11 cellular contexts compared by ENCODE assay signal in the genomic region with DNA sequence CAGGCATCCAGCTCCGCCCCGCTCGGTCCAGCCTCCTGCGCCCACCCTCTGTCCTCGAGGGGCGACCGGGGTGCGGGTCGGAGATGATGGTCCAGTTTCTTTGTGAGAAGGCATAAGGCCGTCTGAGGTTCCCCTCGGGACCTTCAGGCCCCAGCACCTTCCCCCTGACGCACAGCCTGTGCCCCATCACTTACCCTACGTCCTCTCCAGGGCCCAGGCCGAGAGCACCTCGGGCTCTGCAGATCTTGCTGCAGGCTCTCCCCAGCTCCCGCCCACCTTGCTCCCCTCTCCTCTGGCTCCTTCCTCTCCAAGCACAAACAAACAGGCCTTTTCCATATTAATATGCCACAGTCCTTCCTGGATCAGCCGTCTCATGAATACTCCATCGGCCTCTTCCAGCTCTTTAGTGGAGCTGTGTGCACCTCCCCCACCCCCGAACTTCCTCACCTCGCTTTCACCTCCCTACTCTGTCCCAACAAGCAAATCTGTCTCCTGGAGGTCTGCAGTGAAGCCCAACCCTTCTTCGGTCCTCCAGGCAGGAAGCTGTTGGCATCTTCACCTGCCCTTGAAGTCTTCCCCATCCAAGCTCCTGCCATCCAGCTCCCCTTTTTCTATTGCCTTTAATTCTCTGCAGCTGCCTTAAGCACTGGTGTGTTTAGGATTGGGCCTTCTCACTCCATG. TPM values are rescaled to one million over a fixed set of nuclear protein-coding genes. Genes with fewer than 3 reads are reported as not detected.
DNase-seq lines count a peak whose midpoint lies in the region; ATAC-seq and TF ChIP-seq lines count a peak whose summit lies in the region.
"Had no signal": no experiment of that assay in that cellular context is flagged by ENCODE, and none has a peak within 500 bp of the region (broad histone marks: within the 10 kb centered on the region; RNA-seq: fewer than 3 reads in every experiment).

No MANE protein-coding gene starts in this region.

- no peak overlapping the region for H4K5ac ChIP-seq in mesendoderm (ENCODE audit: low read length)

- no peak for TF ChIP-seq EP300 in upper lobe of left lung (IDR thresholded peaks at IDR 0.05)

- no peak for TF ChIP-seq CTCF in heart right ventricle (IDR thresholded peaks at IDR 0.05)
- TF ChIP-seq CTCF in upper lobe of left lung (IDR thresholded peaks at IDR 0.05) = no peak

- H3K9ac ChIP-seq in mesendoderm (ENCODE audit: low read length) = peak overlapping the region; percentile 23

- no peak overlapping the region for H3K23ac ChIP-seq in mesendoderm (ENCODE audit: low read length)

- H3K4me3 Mint-ChIP-seq in activated naive CD8-positive, alpha-beta T cell treated with anti-CD3 and anti-CD28 coated beads, Interleukin-2, amount 10 ng/mL, durations not matched to agents 7 days and 5 days = peak overlapping the region; percentile 17

- 17 to 29% methylated on average over 21 of the region's 21 CpGs for WGBS in heart right ventricle, 2 donors
- WGBS in mesendoderm (ENCODE audit: extremely low coverage, insufficient coverage, low lambda C conversion rate) = no CpG with 5 or more reads among the region's 21 CpGs
- 30 to 45% methylated on average over 11 to 21 of the region's 21 CpGs for WGBS in upper lobe of left lung, 2 donors

- no peaks in the 10 kb centered on the region for H3K36me3 Mint-ChIP-seq in activated naive CD8-positive, alpha-beta T cell treated with anti-CD3 and anti-CD28 coated beads, Interleukin-2, amount 10 ng/mL, durations not matched to agents 7 days and 5 days

- peaks cover 27% of the 10 kb centered on the region for H3K4me1 Mint-ChIP-seq in activated naive CD8-positive, alpha-beta T cell treated with anti-CD3 and anti-CD28 coated beads, Interleukin-2, amount 10 ng/mL, durations not matched to agents 7 days and 5 days

- H3K9me3 ChIP-seq in heart right ventricle (no peaks in the 10 kb centered on the region), upper lobe of left lung (no peaks in the 10 kb centered on the region)

- no peak overlapping the region for H4K8ac ChIP-seq in mesendoderm (ENCODE audit: low read depth, low read length)

- H3K4me2 ChIP-seq in mesendoderm (ENCODE audit: low read length) = peak overlapping the region; percentile 6

- peaks cover 35% of the 10 kb centered on the region for H3K27me3 Mint-ChIP-seq in activated naive CD8-positive, alpha-beta T cell treated with anti-CD3 and anti-CD28 coated beads, Interleukin-2, amount 10 ng/mL, durations not matched to agents 7 days and 5 days

- H3K4ac ChIP-seq in mesendoderm (ENCODE audit: low read depth, low read length) = no peak overlapping the region

- peaks cover 2% of the 10 kb centered on the region for H3K79me1 ChIP-seq in mesendoderm (ENCODE audit: low read length)

- no peak for TF ChIP-seq POLR2A in upper lobe of left lung (IDR thresholded peaks at IDR 0.05)

- intact Hi-C loops in heart right ventricle (cut with DNase I) = no loop called here
- intact Hi-C loops in left ventricle myocardium superior (cut with micrococcal nuclease) = no loop called here

- peak overlapping the region; percentile 40 for H3K56ac ChIP-seq in mesendoderm (ENCODE audit: low read length)

- no peaks in the 10 kb centered on the region for H3K36me3 ChIP-seq in heart right ventricle
- no peaks in the 10 kb centered on the region for H3K36me3 ChIP-seq in mesendoderm (ENCODE audit: control insufficient read depth, insufficient read depth, low read length)
- no peaks in the 10 kb centered on the region for H3K36me3 ChIP-seq in upper lobe of left lung

- peak overlapping the region in 6 of 10 donors; percentile 13 to 57 (median 54) for H3K4me3 ChIP-seq in heart right ventricle
- no peak overlapping the region for H3K4me3 ChIP-seq in mesendoderm (ENCODE audit: low read length)
- H3K4me3 ChIP-seq in upper lobe of left lung = peak overlapping the region in 3 of 4 donors; percentile 42 to 54 (median 46)

- POLR2A ChIA-PET in activated naive CD8-positive, alpha-beta T cell treated with anti-CD3 and anti-CD28 coated beads, Interleukin-2, amount 10 ng/mL, durations not matched to agents 7 days and 5 days (lab: Charles Lee) = interaction anchor here (2.7 kb wide), 1 partner anchor 87 kb away, joined by 6 read pairs; no protein-coding TSS in a partner anchor

- no peak overlapping the region for H2BK5ac ChIP-seq in mesendoderm (ENCODE audit: low read length)

- no peak overlapping the region for H2AK5ac ChIP-seq in mesendoderm (ENCODE audit: low read length)

- H3K27ac ChIP-seq in heart right ventricle (no peak overlapping the region), mesendoderm (ENCODE audit: low read depth, low read length) (no peak overlapping the region), upper lobe of left lung (no peak overlapping the region)

- ATAC-seq in heart right ventricle (no peak), left ventricle myocardium superior (no peak), upper lobe of left lung (ENCODE audit: low FRiP score in 2 of 2) (no peak), GM19467 (IDR thresholded peaks at IDR 0.05; ENCODE audit: unreplicated experiment) (no peak)
- no peak for ATAC-seq in activated naive CD8-positive, alpha-beta T cell treated with anti-CD3 and anti-CD28 coated beads, Interleukin-2, amount 10 ng/mL, durations not matched to agents 7 days and 5 days (ENCODE audit: low read depth)

- no peak overlapping the region for H3K27ac Mint-ChIP-seq in activated naive CD8-positive, alpha-beta T cell treated with anti-CD3 and anti-CD28 coated beads, Interleukin-2, amount 10 ng/mL, durations not matched to agents 7 days and 5 days

- peaks cover 8 to 34% (median 24%) of the 10 kb centered on the region in 9 donors for H3K4me1 ChIP-seq in heart right ventricle
- peaks cover 6% of the 10 kb centered on the region for H3K4me1 ChIP-seq in mesendoderm (ENCODE audit: control insufficient read depth, low read depth, low read length)
- peaks cover 18 to 30% (median 28%) of the 10 kb centered on the region in 4 donors for H3K4me1 ChIP-seq in upper lobe of left lung

- H3K9me3 Mint-ChIP-seq in activated naive CD8-positive, alpha-beta T cell treated with anti-CD3 and anti-CD28 coated beads, Interleukin-2, amount 10 ng/mL, durations not matched to agents 7 days and 5 days = no peaks in the 10 kb centered on the region

- H3K18ac ChIP-seq in mesendoderm (ENCODE audit: low read length) = peak overlapping the region; percentile 31

- DNase-seq in heart right ventricle = no peak
- DNase-seq in left ventricle myocardium superior = no peak
- no peak for DNase-seq in activated naive CD8-positive, alpha-beta T cell treated with anti-CD3 and anti-CD28 coated beads, Interleukin-2, amount 10 ng/mL, durations not matched to agents 7 days and 5 days
- DNase-seq in mesendoderm = peak; percentile 76
- DNase-seq in upper lobe of left lung = no peak
- no peak for DNase-seq in NCI-H2196 treated with DMSO at 0.1 percent for 48 hours (lab: John Stamatoyannopoulos, UW; ENCODE audit: unreplicated experiment)
- DNase-seq in HuH-7 (ENCODE audit: low spot score) = no peak
- DNase-seq: HCEC 1CT; SHP77 treated with DMSO at 0.1 percent for 48 hours; stimulated activated CD4-positive, alpha-beta T cell treated with anti-CD3 and anti-CD28 coated beads, Interleukin-2, amount 100 ng/mL, for 48 hours had no signal

- peaks cover 7 to 57% (median 51%) of the 10 kb centered on the region in 7 donors for H3K27me3 ChIP-seq in heart right ventricle
- H3K27me3 ChIP-seq in mesendoderm (ENCODE audit: insufficient read depth, low read length, poor library complexity) = no peaks in the 10 kb centered on the region
- peaks cover 2 to 22% (median 15%) of the 10 kb centered on the region in 4 donors for H3K27me3 ChIP-seq in upper lobe of left lung

- no peak overlapping the region for H2BK15ac ChIP-seq in mesendoderm (replicated peaks; ENCODE audit: low read depth)

- no peak overlapping the region for H2BK120ac ChIP-seq in mesendoderm (ENCODE audit: low read depth, low read length)

- H3K79me2 ChIP-seq in mesendoderm (ENCODE audit: control insufficient read depth, insufficient read depth, low read length) = no peaks in the 10 kb centered on the region

RNA-seq across cellular contexts. Expression of a gene that starts 0.4 kb away (rescaled TPM):
- total RNA-seq in heart right ventricle (1 to 10 TPM in 2 of 10 donors, under 1 TPM in 8; 0.20 to 1.2 (median 0.33) TPM), left ventricle myocardium superior (0.45 TPM), upper lobe of left lung (10 to 100 TPM in 1 of 6 donors, 1 to 10 TPM in 5; 4.2 to 30.4 (median 5.2) TPM)
- 1 to 10 TPM in 1 of 2 donors, under 1 TPM in 1; 0.39 to 1.8 TPM for polyA plus RNA-seq in heart right ventricle
- total RNA-seq in activated naive CD8-positive, alpha-beta T cell treated with anti-CD3 and anti-CD28 coated beads, Interleukin-2, amount 10 ng/mL, durations not matched to agents 7 days and 5 days = 1 to 10 TPM; 6.0 to 7.2 TPM
- polyA plus RNA-seq in mesendoderm (2013, experiment 1 of 2) = 5.4 TPM
- 5.3 TPM for polyA plus RNA-seq in mesendoderm (2013, experiment 2 of 2)

RNA-seq across cellular contexts. Expression of a gene that starts 56.0 kb away (rescaled TPM):
- total RNA-seq in heart right ventricle = 10 to 100 TPM in 9 of 10 donors, 1 to 10 TPM in 1; 9.4 to 29.8 (median 12.2) TPM
- 10 to 100 TPM; 12.2 to 16.5 TPM for polyA plus RNA-seq in heart right ventricle
- 15.1 TPM for total RNA-seq in left ventricle myocardium superior
- 100 to 1,000 TPM; 133 to 138 TPM for total RNA-seq in activated naive CD8-positive, alpha-beta T cell treated with anti-CD3 and anti-CD28 coated beads, Interleukin-2, amount 10 ng/mL, durations not matched to agents 7 days and 5 days
- 7.1 TPM for polyA plus RNA-seq in mesendoderm (2013, experiment 1 of 2)
- 7.3 TPM for polyA plus RNA-seq in mesendoderm (2013, experiment 2 of 2)
- 10 to 100 TPM; 68.7 to 95.3 (median 72.2) TPM for total RNA-seq in upper lobe of left lung

RNA-seq across cellular contexts. Expression of a gene that starts 59.5 kb away (rescaled TPM):
- total RNA-seq in heart right ventricle (10 to 100 TPM; 19.9 to 47.5 (median 30.2) TPM), left ventricle myocardium superior (33.5 TPM), upper lobe of left lung (10 to 100 TPM; 10.3 to 42.8 (median 34.1) TPM)
- polyA plus RNA-seq in heart right ventricle = 10 to 100 TPM; 23.9 to 25.9 TPM
- total RNA-seq in activated naive CD8-positive, alpha-beta T cell treated with anti-CD3 and anti-CD28 coated beads, Interleukin-2, amount 10 ng/mL, durations not matched to agents 7 days and 5 days = 10 to 100 TPM; 20.6 to 21.2 TPM
- 46.5 TPM for polyA plus RNA-seq in mesendoderm (2013, experiment 1 of 2)
- polyA plus RNA-seq in mesendoderm (2013, experiment 2 of 2) = 46.1 TPM
